Comparison of ENCODE assay signal across 7 cellular contexts in the genomic region with DNA sequence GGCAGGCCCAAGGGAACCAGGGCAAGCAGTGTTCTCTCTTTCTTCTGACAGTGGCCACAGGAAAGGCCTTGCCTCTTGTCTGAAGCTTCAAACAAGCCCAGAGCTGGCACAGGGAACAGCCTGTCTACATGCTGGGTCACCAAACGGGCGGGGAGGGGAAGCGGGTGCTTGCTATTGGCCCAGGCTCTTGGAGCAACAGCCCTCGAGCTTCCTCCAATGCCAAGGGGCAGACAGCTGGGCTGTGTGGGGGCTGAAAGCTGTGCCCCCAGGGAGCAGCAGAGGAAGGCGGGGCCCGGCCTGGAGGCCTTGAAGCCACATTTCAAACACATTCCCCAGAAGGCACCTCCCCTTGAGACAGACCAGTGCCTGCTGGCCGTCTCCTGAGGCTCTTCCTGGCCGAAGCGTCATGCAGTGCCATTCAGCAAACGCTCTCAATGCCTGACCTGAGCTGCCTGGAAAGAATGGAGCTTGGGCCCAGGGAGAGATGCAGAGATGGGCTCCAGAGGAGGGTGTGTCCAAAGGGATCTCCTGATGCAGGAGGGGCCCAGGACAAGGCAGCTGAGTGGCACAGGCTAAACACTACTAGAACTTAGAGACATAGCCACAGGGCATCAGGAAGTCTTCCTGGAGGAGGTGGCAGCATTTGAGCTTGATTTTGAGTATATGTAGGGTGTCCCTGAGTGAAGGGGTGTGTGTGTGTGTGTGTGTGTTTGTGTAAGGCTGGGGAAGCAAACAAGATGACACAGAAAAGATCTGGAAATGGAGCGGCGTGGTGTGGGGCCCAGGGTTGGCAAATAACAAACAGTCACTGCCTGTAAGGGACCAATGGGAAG. TPM values are rescaled to one million over a fixed set of nuclear protein-coding genes. Genes with fewer than 3 reads are reported as not detected.
DNase-seq lines count a peak whose midpoint lies in the region; FAIRE-seq and TF ChIP-seq lines count a peak whose summit lies in the region.

No MANE protein-coding gene starts in this region.

- BruUV-seq in endothelial cell of umbilical vein (replicated peaks; lab: Mats Ljungman, UMichigan), result no TSS peak

- H3K9me3 ChIP-seq in endothelial cell of umbilical vein (replicated peaks; ENCODE audit: control insufficient read depth, insufficient read depth, low read length), result no peaks in the 10 kb centered on the region
- H3K9me3 ChIP-seq in ovary, result no peaks in the 10 kb centered on the region

- TF ChIP-seq CTCF in endothelial cell of umbilical vein (IDR thresholded peaks at IDR 0.05; ENCODE audit: extremely low read depth in 1 of 2, insufficient read depth in 1 of 2, low read depth in 1 of 2, low read length in 2 of 2) (no peak), ovary (IDR thresholded peaks at IDR 0.05) (no peak)

- CTCF ChIA-PET in endothelial cell of umbilical vein (lab: Charles Lee), result interaction anchor here (0.6 to 3.1 kb wide), 7 partner anchors 8 to 236 kb away, joined by 3 to 10 read pairs (median 3); no protein-coding TSS in a partner anchor

- no peak overlapping the region for H3K27ac ChIP-seq in endothelial cell of umbilical vein (ENCODE audit: insufficient read depth, low read depth, low read length)
- H3K27ac ChIP-seq in ovary, result no peak overlapping the region

- dilution Hi-C loops in endothelial cell of umbilical vein (cut with MboI; ENCODE audit: extremely low pct_ligation_motif_present, low sequenced_read_pairs), result no loop called here

- H3K9me1 ChIP-seq in endothelial cell of umbilical vein (replicated peaks; ENCODE audit: control insufficient read depth, extremely low read depth, insufficient read depth, low read length), result no peaks in the 10 kb centered on the region

- H3K79me2 ChIP-seq in endothelial cell of umbilical vein (ENCODE audit: control insufficient read depth, insufficient read depth, low read length), result no peaks in the 10 kb centered on the region

- DNase-seq in GM03348 (ENCODE audit: low spot score), result peak; percentile 86
- peak; percentile 75 to 87 for DNase-seq in NCI-H446 (lab: John Stamatoyannopoulos, UW)
- DNase-seq in endothelial cell of umbilical vein (ENCODE audit: low read depth, low spot score), result peak; percentile 15
- peak in 4 of 5 donors; percentile 49 to 77 (median 61) for DNase-seq in ovary
- no peak for DNase-seq in stimulated activated CD8-positive, alpha-beta memory T cell treated with anti-CD3 and anti-CD28 coated beads, Interleukin-4, amount 100 ng/mL, for 48 hours
- no peak for DNase-seq in NCI-H1436 (lab: John Stamatoyannopoulos, UW)
- DNase-seq in pons (ENCODE audit: low spot score), result no peak

- POLR2A ChIA-PET in endothelial cell of umbilical vein (lab: Charles Lee), result no interaction called here

- peaks cover 3% of the 10 kb centered on the region for H3K4me1 ChIP-seq in endothelial cell of umbilical vein (ENCODE audit: control insufficient read depth, extremely low read depth, insufficient read depth, low read length)
- H3K4me1 ChIP-seq in ovary (ENCODE audit: insufficient read depth), result peaks cover 6% of the 10 kb centered on the region

- no peak for FAIRE-seq in endothelial cell of umbilical vein (lab: Jason Lieb, UNC)

- H3K27me3 ChIP-seq in endothelial cell of umbilical vein (ENCODE audit: control insufficient read depth in 2 of 2, insufficient read depth in 2 of 2, low read length in 2 of 2) (peaks cover 35 to 47% of the 10 kb centered on the region in 2 experiments), ovary (peaks cover 12% of the 10 kb centered on the region)

- H3K4me3 ChIP-seq in endothelial cell of umbilical vein (replicated peaks in 1 of 3; ENCODE audit: insufficient read depth in 1 of 3, low read depth in 1 of 3, low read length in 3 of 3) (no peak overlapping the region), ovary (no peak overlapping the region)

- H2AFZ ChIP-seq in endothelial cell of umbilical vein (ENCODE audit: low read depth, low read length), result no peak overlapping the region

- no peak overlapping the region for H3K4me2 ChIP-seq in endothelial cell of umbilical vein (ENCODE audit: insufficient read depth, low read length)

- no peak for TF ChIP-seq EP300 in ovary (IDR thresholded peaks at IDR 0.05)

- H4K20me1 ChIP-seq in endothelial cell of umbilical vein (replicated peaks; ENCODE audit: control insufficient read depth, extremely low read depth, insufficient read depth, low read length), result no peaks in the 10 kb centered on the region

- H3K36me3 ChIP-seq in endothelial cell of umbilical vein (ENCODE audit: control insufficient read depth in 2 of 2, extremely low read depth in 1 of 2, insufficient read depth in 2 of 2, low read length in 2 of 2), result no peaks in the 10 kb centered on the region
- no peaks in the 10 kb centered on the region for H3K36me3 ChIP-seq in ovary

- 19 to 25% (median 22%) methylated on average over 12 of the region's 12 CpGs for WGBS in ovary, 3 donors

- intact Hi-C loops in endothelial cell of umbilical vein (cut with micrococcal nuclease), result no loop called here
- intact Hi-C loops in ovary (cut with DNase I), result loop anchor here in 3 of 4 donors (5.0 to 10.0 kb wide), 5 partner anchors 62 to 524 kb away; no protein-coding TSS in a partner anchor

- no peak overlapping the region for H3K9ac ChIP-seq in endothelial cell of umbilical vein (replicated peaks; ENCODE audit: extremely low read depth, insufficient read depth, low read length)

- TF ChIP-seq POLR2A in endothelial cell of umbilical vein (IDR thresholded peaks at IDR 0.05; ENCODE audit: low read depth, low read length), result no peak
- TF ChIP-seq POLR2A in ovary (IDR thresholded peaks at IDR 0.05), result no peak

TF ChIP-seq in endothelial cell of umbilical vein, 7 proteins besides CTCF, POLR2A, EP300 and RAD21:
- TF ChIP-seq MYC (IDR thresholded peaks at IDR 0.05; ENCODE audit: low read depth, low read length) (no peak), EZH2 (IDR thresholded peaks at IDR 0.05; ENCODE audit: borderline replicate concordance, low read depth, low read length, severe bottlenecking) (no peak), FOS (IDR thresholded peaks at IDR 0.05; ENCODE audit: borderline replicate concordance, insufficient read depth, low read length) (no peak), GATA2 (IDR thresholded peaks at IDR 0.05; ENCODE audit: insufficient read depth, insufficient read length, low read depth, low read length) (no peak), POLR2AphosphoS5 (IDR thresholded peaks at IDR 0.05; ENCODE audit: insufficient read depth, low read depth, low read length) (no peak), JUN (IDR thresholded peaks at IDR 0.05; ENCODE audit: borderline replicate concordance, insufficient read depth, insufficient read length, low read depth) (no peak)
- TF ChIP-seq, protein P1, sequence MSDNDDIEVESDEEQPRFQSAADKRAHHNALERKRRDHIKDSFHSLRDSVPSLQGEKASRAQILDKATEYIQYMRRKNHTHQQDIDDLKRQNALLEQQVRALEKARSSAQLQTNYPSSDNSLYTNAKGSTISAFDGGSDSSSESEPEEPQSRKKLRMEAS (IDR thresholded peaks at IDR 0.05; ENCODE audit: insufficient read depth, insufficient read length), result no peak

RNA-seq across cellular contexts. Expression of a gene that starts 2.5 kb away (rescaled TPM):
- total RNA-seq in endothelial cell of umbilical vein (not detected in 2 replicates), ovary (under 1 TPM in 5 of 7 donors, not detected in 2; 0.08 to 0.45 (median 0.13) TPM)
- polyA plus RNA-seq in endothelial cell of umbilical vein (0.14 and 0.29 TPM in 2 replicates), ovary (under 1 TPM in 1 of 2 donors, not detected in 1; 0.06 TPM)
- polyA plus RNA-seq in endothelial cell of umbilical vein (2011; cell fraction: cytosol; rRNA removed), result 0.31 and 0.32 TPM in 2 replicates
- polyA plus RNA-seq in endothelial cell of umbilical vein (2011; cell fraction: nucleus; rRNA removed), result not detected in 2 replicates
- polyA plus RNA-seq in endothelial cell of umbilical vein (2012), result 0.29 and 0.44 TPM in 2 replicates
- polyA minus RNA-seq in endothelial cell of umbilical vein, result not detected in 2 replicates
- 14.6 TPM for polyA minus RNA-seq in endothelial cell of umbilical vein (2011; cell fraction: cytosol; rRNA and poly(A)+ RNA removed)
- not detected in 2 replicates for polyA minus RNA-seq in endothelial cell of umbilical vein (2011; cell fraction: nucleus; rRNA and poly(A)+ RNA removed)

RNA-seq across cellular contexts. Expression of a gene that starts 39.9 kb away (rescaled TPM):
- total RNA-seq in endothelial cell of umbilical vein (not detected in 2 replicates), ovary (not detected)
- polyA plus RNA-seq in endothelial cell of umbilical vein (not detected in 2 replicates), ovary (not detected)
- not detected in 2 replicates for polyA plus RNA-seq in endothelial cell of umbilical vein (2011; cell fraction: cytosol; rRNA removed)
- not detected in 2 replicates for polyA plus RNA-seq in endothelial cell of umbilical vein (2011; cell fraction: nucleus; rRNA removed)
- 0.46 TPM in 1 of 2 replicates, not detected in the other for polyA plus RNA-seq in endothelial cell of umbilical vein (2012)
- not detected in 2 replicates for polyA minus RNA-seq in endothelial cell of umbilical vein
- polyA minus RNA-seq in endothelial cell of umbilical vein (2011; cell fraction: cytosol; rRNA and poly(A)+ RNA removed), result not detected
- polyA minus RNA-seq in endothelial cell of umbilical vein (2011; cell fraction: nucleus; rRNA and poly(A)+ RNA removed), result not detected in 2 replicates

Comparison
In these comparisons a context has a peak if more than half of its experiments do, and no peak if none do; other contexts are left out.
1. DNase-seq: peak in GM03348 (single experiment), NCI-H446 (2 of 2), endothelial cell of umbilical vein (single experiment) and ovary (4 of 5); none in stimulated activated CD8-positive, alpha-beta memory T cell treated with anti-CD3 and anti-CD28 coated beads, Interleukin-4, amount 100 ng/mL, for 48 hours (single experiment), NCI-H1436 (single experiment) and pons (single experiment).